In the genomic region with DNA sequence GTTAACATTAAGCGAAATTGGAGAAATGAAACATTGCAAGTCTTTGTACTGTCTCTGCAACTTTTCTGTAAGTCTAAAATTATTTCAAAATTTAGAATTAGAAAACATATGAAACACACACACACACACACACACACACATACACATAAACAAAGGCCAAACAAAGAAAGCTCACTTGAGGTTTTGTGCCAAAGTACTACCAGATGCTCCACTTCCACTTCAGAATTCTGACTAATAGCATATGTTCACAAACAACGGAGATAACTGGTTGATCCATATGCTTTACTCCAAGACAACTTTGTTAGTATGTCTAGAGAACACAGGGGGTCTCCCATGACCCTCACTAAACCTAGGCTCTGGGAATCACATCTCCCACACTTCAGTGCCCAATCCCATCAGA, we compare ENCODE assay signal across 24 cellular contexts.
DNase-seq lines count a peak whose midpoint lies in the region; FAIRE-seq and TF ChIP-seq lines count a peak whose summit lies in the region.
"Had no signal": no experiment of that assay in that cellular context is flagged by ENCODE, and none has a peak within 500 bp of the region (broad histone marks: within the 10 kb centered on the region; RNA-seq: fewer than 3 reads in every experiment).

No MANE protein-coding gene starts in this region.

- H4K12ac ChIP-seq in trophoblast cell (ENCODE audit: low read depth, low read length): no peak overlapping the region

- H4K8ac ChIP-seq in trophoblast cell (ENCODE audit: low read depth, low read length): no peak overlapping the region

- no peak overlapping the region for H2BK120ac ChIP-seq in trophoblast cell (ENCODE audit: insufficient read depth, low read length, poor library complexity)

- no peak overlapping the region for H2AFZ ChIP-seq in astrocyte (ENCODE audit: low read depth, low read length)
- no peak overlapping the region for H2AFZ ChIP-seq in trophoblast cell (ENCODE audit: insufficient read depth, low read length, poor library complexity)

- H3K14ac ChIP-seq in trophoblast cell (ENCODE audit: low read length): no peak overlapping the region

- no peak overlapping the region for H2BK12ac ChIP-seq in trophoblast cell (ENCODE audit: low read length)

- H3K9me3 ChIP-seq in astrocyte (ENCODE audit: insufficient read depth, low read depth, low read length) (no peaks in the 10 kb centered on the region), trophoblast cell (ENCODE audit: insufficient read depth, low read depth, low read length) (no peaks in the 10 kb centered on the region), uterus (no peaks in the 10 kb centered on the region)
- H3K9me3 ChIP-seq: ascending aorta, BE2C, HAP-1 had no signal

- TF ChIP-seq POLR2A in uterus (IDR thresholded peaks at IDR 0.05): no peak

- H3K79me2 ChIP-seq in astrocyte (ENCODE audit: insufficient read depth, low read length): no peaks in the 10 kb centered on the region
- no peaks in the 10 kb centered on the region for H3K79me2 ChIP-seq in trophoblast cell (ENCODE audit: control insufficient read depth, insufficient read depth, low read length, poor library complexity)

- no peak overlapping the region for H3K4ac ChIP-seq in trophoblast cell (ENCODE audit: low read depth, low read length)

- no peak overlapping the region for H2AK5ac ChIP-seq in trophoblast cell (ENCODE audit: low read length)

- no peak for TF ChIP-seq CTCF in HFFc6 (IDR thresholded peaks at IDR 0.05)
- no peak for TF ChIP-seq CTCF in astrocyte (IDR thresholded peaks at IDR 0.05; ENCODE audit: insufficient read depth, low read depth, low read length)
- TF ChIP-seq CTCF in uterus (IDR thresholded peaks at IDR 0.05): no peak

- H3K27ac ChIP-seq in astrocyte (ENCODE audit: low read depth, low read length) (no peak overlapping the region), trophoblast cell (ENCODE audit: low read depth, low read length) (no peak overlapping the region), uterus (no peak overlapping the region)
- H3K27ac ChIP-seq: ascending aorta, VCaP had no signal

- H4K91ac ChIP-seq in trophoblast cell (ENCODE audit: low read depth, low read length): no peak overlapping the region

- no peak overlapping the region for H3K4me3 Mint-ChIP-seq in HFFc6
- H3K4me3 Mint-ChIP-seq in astrocyte (ENCODE audit: unreplicated experiment): no peak overlapping the region
- H3K4me3 Mint-ChIP-seq: activated CD4-positive, alpha-beta T cell treated with anti-CD3 and anti-CD28 coated beads, Interleukin-2, amount 10 ng/mL, durations not matched to agents 7 days and 5 days; activated naive CD8-positive, alpha-beta T cell; memory B cell; naive B cell; stimulated activated memory B cell treated with anti-CD40 and anti-IgM and Interleukin-4, amounts not matched to agents 10 μg/mL and 1 μg/mL and 100 μg/mL, for 72 hours had no signal

- H2BK5ac ChIP-seq in trophoblast cell (ENCODE audit: low read depth, low read length, poor library complexity): no peak overlapping the region

- H4K20me1 ChIP-seq in astrocyte (ENCODE audit: insufficient read depth, low read length): no peaks in the 10 kb centered on the region

- H3K23ac ChIP-seq in trophoblast cell (ENCODE audit: low read length): no peak overlapping the region

- H3K27me3 Mint-ChIP-seq in HFFc6 (ENCODE audit: insufficient read depth) (no peaks in the 10 kb centered on the region), astrocyte (ENCODE audit: low read depth, unreplicated experiment) (no peaks in the 10 kb centered on the region)
- H3K27me3 Mint-ChIP-seq: activated CD4-positive, alpha-beta T cell treated with anti-CD3 and anti-CD28 coated beads, Interleukin-2, amount 10 ng/mL, durations not matched to agents 7 days and 5 days; memory B cell; naive B cell; stimulated activated memory B cell treated with anti-CD40 and anti-IgM and Interleukin-4, amounts not matched to agents 10 μg/mL and 1 μg/mL and 100 μg/mL, for 72 hours had no signal

- H3K4me1 Mint-ChIP-seq in HFFc6 (ENCODE audit: low read depth): peaks cover 52% of the 10 kb centered on the region
- no peaks in the 10 kb centered on the region for H3K4me1 Mint-ChIP-seq in astrocyte (ENCODE audit: low read depth, unreplicated experiment)
- H3K4me1 Mint-ChIP-seq: activated CD4-positive, alpha-beta T cell treated with anti-CD3 and anti-CD28 coated beads, Interleukin-2, amount 10 ng/mL, durations not matched to agents 7 days and 5 days; memory B cell; naive B cell; stimulated activated memory B cell treated with anti-CD40 and anti-IgM and Interleukin-4, amounts not matched to agents 10 μg/mL and 1 μg/mL and 100 μg/mL, for 72 hours had no signal

- WGBS in trophoblast cell (ENCODE audit: extremely low coverage, insufficient coverage, insufficient read length): no CpG with 5 or more reads among the region's 2 CpGs

- H3K18ac ChIP-seq in trophoblast cell (ENCODE audit: low read length): no peak overlapping the region

- H3K27me3 ChIP-seq in astrocyte (ENCODE audit: insufficient read depth, low read length) (no peaks in the 10 kb centered on the region), trophoblast cell (ENCODE audit: insufficient read depth, low read length) (no peaks in the 10 kb centered on the region), uterus (no peaks in the 10 kb centered on the region)
- H3K27me3 ChIP-seq: ascending aorta, BE2C had no signal

- H3K4me1 ChIP-seq in astrocyte (ENCODE audit: insufficient read depth, low read length) (peaks cover 5% of the 10 kb centered on the region), trophoblast cell (ENCODE audit: control insufficient read depth in 1 of 2, insufficient read depth in 2 of 2, low read length in 2 of 2) (no peaks in the 10 kb centered on the region), uterus (no peaks in the 10 kb centered on the region)
- H3K4me1 ChIP-seq: ascending aorta, BE2C, HAP-1 had no signal

- H3K79me1 ChIP-seq in trophoblast cell (ENCODE audit: low read length): no peaks in the 10 kb centered on the region

- H3K9ac ChIP-seq in astrocyte (ENCODE audit: low read length) (no peak overlapping the region), trophoblast cell (ENCODE audit: low read length) (peak overlapping the region; percentile 52)

- H3K9me3 Mint-ChIP-seq in HFFc6: no peaks in the 10 kb centered on the region
- H3K9me3 Mint-ChIP-seq in astrocyte (ENCODE audit: unreplicated experiment): no peaks in the 10 kb centered on the region
- H3K9me3 Mint-ChIP-seq: activated CD4-positive, alpha-beta T cell treated with anti-CD3 and anti-CD28 coated beads, Interleukin-2, amount 10 ng/mL, durations not matched to agents 7 days and 5 days had no signal

- no peak for FAIRE-seq in astrocyte (lab: Jason Lieb, UNC)

- intact Hi-C loops in uterus (cut with DNase I; ENCODE audit: low total_unique reads): no loop called here

- H3K27ac Mint-ChIP-seq in HFFc6: no peak overlapping the region; the same call in 1 of the 2 replicates
- H3K27ac Mint-ChIP-seq in astrocyte (ENCODE audit: unreplicated experiment): no peak overlapping the region
- H3K27ac Mint-ChIP-seq: activated CD4-positive, alpha-beta T cell treated with anti-CD3 and anti-CD28 coated beads, Interleukin-2, amount 10 ng/mL, durations not matched to agents 7 days and 5 days; activated naive CD8-positive, alpha-beta T cell; memory B cell; naive B cell; stimulated activated memory B cell treated with anti-CD40 and anti-IgM and Interleukin-4, amounts not matched to agents 10 μg/mL and 1 μg/mL and 100 μg/mL, for 72 hours had no signal

- H3K4me3 ChIP-seq in astrocyte (ENCODE audit: insufficient read depth, low read depth, low read length) (no peak overlapping the region), trophoblast cell (ENCODE audit: low read depth, low read length) (no peak overlapping the region), uterus (no peak overlapping the region)
- H3K4me3 ChIP-seq: ascending aorta, HAP-1 had no signal

- H3K36me3 Mint-ChIP-seq in HFFc6 (ENCODE audit: low read depth) (no peaks in the 10 kb centered on the region), astrocyte (ENCODE audit: low read depth, unreplicated experiment) (no peaks in the 10 kb centered on the region)
- H3K36me3 Mint-ChIP-seq: activated naive CD8-positive, alpha-beta T cell; memory B cell; naive B cell; stimulated activated memory B cell treated with anti-CD40 and anti-IgM and Interleukin-4, amounts not matched to agents 10 μg/mL and 1 μg/mL and 100 μg/mL, for 72 hours had no signal

- H3K36me3 ChIP-seq in astrocyte (ENCODE audit: insufficient read depth, low read length) (no peaks in the 10 kb centered on the region), trophoblast cell (ENCODE audit: control insufficient read depth in 1 of 2, insufficient read depth in 2 of 2, low read length in 2 of 2) (no peaks in the 10 kb centered on the region), uterus (no peaks in the 10 kb centered on the region)
- H3K36me3 ChIP-seq: ascending aorta, BE2C, HAP-1 had no signal

- H3K4me2 ChIP-seq in astrocyte (ENCODE audit: low read length) (no peak overlapping the region), trophoblast cell (ENCODE audit: low read length) (no peak overlapping the region)

- DNase-seq in DMS53 treated with DMSO at 0.1 percent for 48 hours (lab: John Stamatoyannopoulos, UW; ENCODE audit: unreplicated experiment) (peak; percentile 16), HFFc6 (peak; percentile 55), astrocyte (ENCODE audit: low read depth) (peak; percentile 24), trophoblast cell (no peak), uterus (no peak), SW 1271 (lab: John Stamatoyannopoulos, UW) (no peak)
- DNase-seq in stimulated activated naive CD4-positive, alpha-beta T cell (lab: John Stamatoyannopoulos, UW): no peak
- DNase-seq: activated CD4-positive, alpha-beta T cell treated with anti-CD3 and anti-CD28 coated beads, Interleukin-2, amount 10 ng/mL, durations not matched to agents 7 days and 5 days; BE2C; effector CD4-positive, alpha-beta T cell; KG1; left colon; naive B cell; NCI-H187; NCI-H510A; nucleus accumbens; RPMI8226; stimulated activated CD4-positive, alpha-beta T cell treated with anti-CD3 and anti-CD28 coated beads, Interleukin-2, amount 100 ng/mL, for 24 hours had no signal

Comparison
In these comparisons a context has a peak if more than half of its experiments do, and no peak if none do; other contexts are left out.
1. DNase-seq: peak in DMS53 treated with DMSO at 0.1 percent for 48 hours (single experiment), HFFc6 (single experiment) and astrocyte (single experiment); none in trophoblast cell (0 of 2), uterus (0 of 2), stimulated activated naive CD4-positive, alpha-beta T cell (0 of 6) and SW 1271 (0 of 2).